ENCODE assay signal across 35 cellular contexts in the genomic region with DNA sequence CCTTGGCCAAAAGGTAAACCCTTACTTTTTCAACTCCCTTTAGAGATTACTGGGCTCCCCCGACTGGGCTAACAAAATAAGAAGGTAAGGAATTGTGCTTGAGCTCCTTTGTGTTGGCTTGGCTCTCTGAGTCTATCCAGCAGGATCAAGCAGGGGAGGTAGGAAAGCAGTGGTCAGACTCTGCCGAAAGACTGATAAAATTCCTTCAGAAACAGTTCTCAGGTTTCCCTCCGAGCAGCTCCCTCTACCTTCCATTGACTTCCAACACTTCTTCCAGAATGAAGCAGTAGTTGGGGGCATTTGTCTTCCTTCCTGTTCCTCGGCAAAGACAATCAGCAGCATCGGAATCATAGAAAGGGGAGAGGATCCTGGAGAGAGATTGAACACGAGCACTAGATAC. TPM values are rescaled to one million over a fixed set of nuclear protein-coding genes. Genes with fewer than 3 reads are reported as not detected.
"Had no signal": no experiment of that assay in that cellular context is flagged by ENCODE, and none has a peak within 500 bp of the region (broad histone marks: within the 10 kb centered on the region; RNA-seq: fewer than 3 reads in every experiment).

No MANE protein-coding gene starts in this region.

- H3K27me3 Mint-ChIP-seq: naive thymus-derived CD4-positive, alpha-beta T cell; type B pancreatic cell had no signal

- H3K4me1 Mint-ChIP-seq: naive thymus-derived CD4-positive, alpha-beta T cell; nephron; stimulated activated effector memory CD8-positive, alpha-beta T cell treated with anti-CD3 and anti-CD28 coated beads, Interleukin-12 subunit alpha, Interleukin-12 subunit beta, amount 100 ng/mL, for 72 hours had no signal

- H3K4me1 ChIP-seq: foreskin keratinocyte, gastroesophageal sphincter, prostate gland, right atrium auricular region, sigmoid colon, stomach, thyroid gland had no signal

- ATAC-seq: effector memory CD8-positive, alpha-beta T cell; esophagus mucosa; foreskin keratinocyte; gastroesophageal sphincter; left lobe of liver; naive thymus-derived CD4-positive, alpha-beta T cell; stimulated activated effector memory CD8-positive, alpha-beta T cell treated with anti-CD3 and anti-CD28 coated beads, Interleukin-12 subunit alpha, Interleukin-12 subunit beta, amount 100 ng/mL, for 72 hours had no signal

- FAIRE-seq: kidney had no signal

- H3K27ac ChIP-seq: foreskin keratinocyte, gastroesophageal sphincter, heart left ventricle, prostate gland, right atrium auricular region, sigmoid colon, stomach, thyroid gland had no signal

- H3K36me3 Mint-ChIP-seq: naive thymus-derived CD4-positive, alpha-beta T cell; stimulated activated effector memory CD8-positive, alpha-beta T cell treated with anti-CD3 and anti-CD28 coated beads, Interleukin-12 subunit alpha, Interleukin-12 subunit beta, amount 100 ng/mL, for 72 hours; type B pancreatic cell had no signal

- H3K9me3 Mint-ChIP-seq: effector memory CD8-positive, alpha-beta T cell; naive thymus-derived CD4-positive, alpha-beta T cell; stimulated activated effector memory CD8-positive, alpha-beta T cell treated with anti-CD3 and anti-CD28 coated beads, Interleukin-12 subunit alpha, Interleukin-12 subunit beta, amount 100 ng/mL, for 72 hours had no signal

- H3K4me3 ChIP-seq: gastroesophageal sphincter, heart left ventricle, lung, prostate gland, right atrium auricular region, sigmoid colon, stomach, thyroid gland had no signal

- DNase-seq: cerebellar nuclear complex; cortex of kidney; effector memory CD8-positive, alpha-beta T cell; foreskin keratinocyte; hippocampal formation; kidney; mesenchymal stem cell; midbrain; naive thymus-derived CD4-positive, alpha-beta T cell; nucleus accumbens; sigmoid colon; stimulated activated CD4-positive, alpha-beta T cell treated with anti-CD3 and anti-CD28 coated beads, Interleukin-2, amount 100 ng/mL, for 24 hours; stimulated activated CD4-positive, alpha-beta T cell treated with anti-CD3 and anti-CD28 coated beads, Interleukin-4, amount 100 ng/mL, for 24 hours; stimulated activated naive CD4-positive, alpha-beta T cell treated with Interleukin-2 at 50 U/mL for 16 hours; stomach; thyroid gland had no signal

- H3K9me3 ChIP-seq: gastroesophageal sphincter, heart left ventricle, prostate gland, right atrium auricular region, sigmoid colon, stomach, thyroid gland had no signal

- H3K27ac Mint-ChIP-seq: effector memory CD8-positive, alpha-beta T cell; naive thymus-derived CD4-positive, alpha-beta T cell; nephron; stimulated activated effector memory CD8-positive, alpha-beta T cell treated with anti-CD3 and anti-CD28 coated beads, Interleukin-12 subunit alpha, Interleukin-12 subunit beta, amount 100 ng/mL, for 72 hours; type B pancreatic cell had no signal

- H3K4me3 Mint-ChIP-seq: effector memory CD8-positive, alpha-beta T cell; naive thymus-derived CD4-positive, alpha-beta T cell; nephron; stimulated activated effector memory CD8-positive, alpha-beta T cell treated with anti-CD3 and anti-CD28 coated beads, Interleukin-12 subunit alpha, Interleukin-12 subunit beta, amount 100 ng/mL, for 72 hours; type B pancreatic cell had no signal

- H3K27me3 ChIP-seq: foreskin keratinocyte, gastroesophageal sphincter, heart left ventricle, right atrium auricular region, sigmoid colon, stomach, thyroid gland had no signal

- H3K36me3 ChIP-seq: gastroesophageal sphincter, heart left ventricle, prostate gland, right atrium auricular region, sigmoid colon, stomach, thyroid gland had no signal

RNA-seq across cellular contexts. Expression of a gene that starts 16.1 kb away (rescaled TPM):
- total RNA-seq: dermis microvascular lymphatic vessel endothelial cell; fibroblast of lung; gastroesophageal sphincter; heart left ventricle; kidney; left lobe of liver; liver; lung; mucosa of gallbladder; naive thymus-derived CD4-positive, alpha-beta T cell; osteocyte; prostate gland; right atrium auricular region; sigmoid colon; skeletal muscle tissue; stomach; subcutaneous adipose tissue; temporal lobe; thyroid gland; urinary bladder had no signal
- polyA plus RNA-seq: fibroblast of lung; liver; lung; naive thymus-derived CD4-positive, alpha-beta T cell; sigmoid colon; urinary bladder had no signal
